ENCODE assay signal across 6 cellular contexts in genomic region chr15:81558056-81558455, GRCh38.
"Had no signal": no experiment of that assay in that cellular context is flagged by ENCODE, and none has a peak within 500 bp of the region (broad histone marks: within the 10 kb centered on the region; RNA-seq: fewer than 3 reads in every experiment).

No MANE protein-coding gene starts in this region.

- DNase-seq: IMR-90, KBM-7, KG1 had no signal

- ATAC-seq: HepG2, K562 had no signal

- H3K4me3 ChIP-seq: K562 had no signal

- H3K27ac ChIP-seq: HL-60 had no signal
